28 cellular contexts compared by ENCODE assay signal in the genomic region with DNA sequence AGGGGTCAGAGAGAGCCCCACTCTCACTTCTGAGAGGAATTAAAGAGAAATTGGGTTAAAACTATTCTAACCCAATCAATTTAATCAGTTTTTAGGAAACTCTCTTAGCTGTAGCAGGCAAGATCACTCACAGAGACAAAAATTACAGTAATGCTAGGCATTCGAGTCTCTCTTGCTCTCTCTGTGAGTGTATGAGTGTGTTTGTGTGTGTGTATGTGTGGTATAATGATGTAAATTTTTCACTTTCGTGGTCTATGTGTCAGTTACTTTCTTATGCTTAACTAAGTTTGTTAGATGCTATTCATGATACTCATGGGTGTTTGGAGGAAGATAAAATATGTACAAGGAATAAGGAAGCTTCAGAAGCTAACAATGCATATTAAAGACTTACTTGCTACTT.
DNase-seq lines count a peak whose midpoint lies in the region; ATAC-seq, FAIRE-seq and TF ChIP-seq lines count a peak whose summit lies in the region.
"Had no signal": no experiment of that assay in that cellular context is flagged by ENCODE, and none has a peak within 500 bp of the region (broad histone marks: within the 10 kb centered on the region; RNA-seq: fewer than 3 reads in every experiment).

No MANE protein-coding gene starts in this region.

- DNase-seq in AG04449 (ENCODE audit: low read depth, low spot score), result peak; percentile 59
- peak; percentile 35 for DNase-seq in IMR-90
- peak; percentile 71 for DNase-seq in astrocyte (ENCODE audit: low read depth)
- DNase-seq in iris pigment epithelial cell (ENCODE audit: low read depth), result peak; percentile 52
- no peak for DNase-seq in nephron progenitor cell
- DNase-seq in activated naive CD8-positive, alpha-beta T cell treated with anti-CD3 and anti-CD28 coated beads, Interleukin-2, amount 50 U/mL, for 24 hours, result no peak
- no peak for DNase-seq in HuH-7.5 (ENCODE audit: low spot score)
- DNase-seq: 8988T; ACHN; CD4-positive, CD25-positive, alpha-beta regulatory T cell; DMS153; DND-41; HCEC 1CT; NCI-H1092 treated with DMSO at 0.1 percent for 48 hours; NCI-H1436; NCI-H187; NCI-H2081 treated with DMSO at 0.1 percent for 48 hours; NCI-H2171; NCI-H226; NCI-H510A; NCI-H69; OCI-M1; Peyer's patch; SIG-M5 had no signal

- no peaks in the 10 kb centered on the region for H3K9me1 ChIP-seq in IMR-90 (ENCODE audit: insufficient read depth, low read length)

- H3K9ac ChIP-seq in IMR-90 (ENCODE audit: low read depth, low read length) (no peak overlapping the region), astrocyte (ENCODE audit: low read length) (no peak overlapping the region)
- H3K9ac ChIP-seq: BLaER1 had no signal

- H3K27me3 Mint-ChIP-seq in astrocyte (ENCODE audit: low read depth, unreplicated experiment) (peaks cover 2% of the 10 kb centered on the region), nephron progenitor cell (ENCODE audit: low read depth, poor library complexity) (peaks cover 8% of the 10 kb centered on the region)
- no peaks in the 10 kb centered on the region for H3K27me3 Mint-ChIP-seq in activated naive CD8-positive, alpha-beta T cell treated with anti-CD3 and anti-CD28 coated beads, Interleukin-2, amount 50 U/mL, for 24 hours

- H2AFZ ChIP-seq in IMR-90 (replicated peaks; ENCODE audit: low read length, poor library complexity) (no peak overlapping the region), astrocyte (ENCODE audit: low read depth, low read length) (no peak overlapping the region)

- TF ChIP-seq RAD21 in IMR-90 (IDR thresholded peaks at IDR 0.05; ENCODE audit: low read length), result no peak

- no peak overlapping the region for H4K5ac ChIP-seq in IMR-90 (ENCODE audit: low read depth, low read length)

- H2BK5ac ChIP-seq in IMR-90 (ENCODE audit: low read depth, low read length, poor library complexity, severe bottlenecking), result no peak overlapping the region

- no peak overlapping the region for H3K27ac ChIP-seq in IMR-90 (ENCODE audit: insufficient read depth, low read length)
- H3K27ac ChIP-seq in astrocyte (ENCODE audit: low read depth, low read length), result no peak overlapping the region
- H3K27ac ChIP-seq: BLaER1, Peyer's patch, SK-N-MC had no signal

- no peak for TF ChIP-seq POLR2A in IMR-90 (IDR thresholded peaks at IDR 0.05; ENCODE audit: low read depth, low read length)

- no peak overlapping the region for H2BK20ac ChIP-seq in IMR-90 (ENCODE audit: low read depth, low read length)

- H3K4me1 Mint-ChIP-seq in astrocyte (ENCODE audit: low read depth, unreplicated experiment) (peaks cover 7% of the 10 kb centered on the region), nephron progenitor cell (no peaks in the 10 kb centered on the region)
- peaks cover 2% of the 10 kb centered on the region for H3K4me1 Mint-ChIP-seq in activated naive CD8-positive, alpha-beta T cell treated with anti-CD3 and anti-CD28 coated beads, Interleukin-2, amount 50 U/mL, for 24 hours
- H3K4me1 Mint-ChIP-seq: CD4-positive, CD25-positive, alpha-beta regulatory T cell had no signal

- H2BK120ac ChIP-seq in IMR-90 (ENCODE audit: low read depth, low read length), result no peak overlapping the region

- no peaks in the 10 kb centered on the region for H3K79me1 ChIP-seq in IMR-90 (ENCODE audit: low read depth in 1 of 2, low read length in 2 of 2)

- H2AK5ac ChIP-seq in IMR-90 (ENCODE audit: low read depth, low read length), result no peak overlapping the region

- ATAC-seq in IMR-90 (ENCODE audit: low read depth) (peak; percentile 72), GM21723 (IDR thresholded peaks at IDR 0.05; ENCODE audit: unreplicated experiment) (no peak)
- no peak for ATAC-seq in activated naive CD8-positive, alpha-beta T cell treated with anti-CD3 and anti-CD28 coated beads, Interleukin-2, amount 50 U/mL, for 24 hours

- H3K9me3 Mint-ChIP-seq in astrocyte (ENCODE audit: unreplicated experiment), result peaks cover 2% of the 10 kb centered on the region
- H3K9me3 Mint-ChIP-seq in nephron progenitor cell, result no peaks in the 10 kb centered on the region
- no peaks in the 10 kb centered on the region for H3K9me3 Mint-ChIP-seq in activated naive CD8-positive, alpha-beta T cell treated with anti-CD3 and anti-CD28 coated beads, Interleukin-2, amount 50 U/mL, for 24 hours

- H3K4me3 ChIP-seq in AG04449 (ENCODE audit: low read depth, low read length), result no peak overlapping the region
- H3K4me3 ChIP-seq in IMR-90 (ENCODE audit: insufficient read depth, low read depth, low read length), result no peak overlapping the region
- H3K4me3 ChIP-seq in astrocyte (ENCODE audit: insufficient read depth, low read depth, low read length), result no peak overlapping the region
- H3K4me3 ChIP-seq: BLaER1, Peyer's patch, SK-N-MC had no signal

- H2BK15ac ChIP-seq in IMR-90 (ENCODE audit: low read depth, low read length), result no peak overlapping the region

- no peak overlapping the region for H3K56ac ChIP-seq in IMR-90 (ENCODE audit: extremely low read depth, insufficient read depth, low read length)

- H4K20me1 ChIP-seq in IMR-90 (ENCODE audit: insufficient read depth, low read length) (no peaks in the 10 kb centered on the region), astrocyte (ENCODE audit: insufficient read depth, low read length) (no peaks in the 10 kb centered on the region)
- H4K20me1 ChIP-seq: BLaER1 had no signal

- H2AK9ac ChIP-seq in IMR-90 (replicated peaks; ENCODE audit: low read depth, low read length, poor library complexity), result no peak overlapping the region

- no peak overlapping the region for H3K23ac ChIP-seq in IMR-90 (ENCODE audit: low read depth, low read length)

- CTCF ChIA-PET in AG04449 (lab: Yijun Ruan, JAX), result interaction anchor here (1.5 kb wide), 1 partner anchor 45 kb away, joined by 4 read pairs; no protein-coding TSS in a partner anchor
- CTCF ChIA-PET in IMR-90 (lab: Yijun Ruan, JAX), result no interaction called here

- H3K4ac ChIP-seq in IMR-90 (ENCODE audit: low read depth, low read length), result no peak overlapping the region

- intact Hi-C loops in IMR-90 (cut with micrococcal nuclease), result no loop called here

- TF ChIP-seq CTCF in AG04449 (IDR thresholded peaks at IDR 0.05; ENCODE audit: insufficient read depth, low read length, missing control alignments) (no peak), IMR-90 (conservative IDR thresholded peaks at IDR 0.05; ENCODE audit: low read depth, low read length) (no peak), astrocyte (IDR thresholded peaks at IDR 0.05; ENCODE audit: insufficient read depth, low read depth, low read length) (no peak), nephron progenitor cell (IDR thresholded peaks at IDR 0.05) (no peak)

- H3K4me3 Mint-ChIP-seq in astrocyte (ENCODE audit: unreplicated experiment), result no peak overlapping the region
- H3K4me3 Mint-ChIP-seq in nephron progenitor cell, result no peak overlapping the region
- H3K4me3 Mint-ChIP-seq in activated naive CD8-positive, alpha-beta T cell treated with anti-CD3 and anti-CD28 coated beads, Interleukin-2, amount 50 U/mL, for 24 hours, result no peak overlapping the region
- H3K4me3 Mint-ChIP-seq: CD4-positive, CD25-positive, alpha-beta regulatory T cell had no signal

- WGBS in IMR-90 (ENCODE audit: extremely low coverage in 2 of 2, insufficient read length in 1 of 2), 2 experiments, result no CpG with 5 or more reads among the region's 2 CpGs

- H3K36me3 Mint-ChIP-seq in astrocyte (ENCODE audit: low read depth, unreplicated experiment) (no peaks in the 10 kb centered on the region), nephron progenitor cell (ENCODE audit: low read depth) (no peaks in the 10 kb centered on the region)
- H3K36me3 Mint-ChIP-seq in activated naive CD8-positive, alpha-beta T cell treated with anti-CD3 and anti-CD28 coated beads, Interleukin-2, amount 50 U/mL, for 24 hours (ENCODE audit: low read depth), result no peaks in the 10 kb centered on the region
- H3K36me3 Mint-ChIP-seq: CD4-positive, CD25-positive, alpha-beta regulatory T cell had no signal

- no peaks in the 10 kb centered on the region for H3K79me2 ChIP-seq in astrocyte (ENCODE audit: insufficient read depth, low read length)

- H3K27ac Mint-ChIP-seq in astrocyte (ENCODE audit: unreplicated experiment) (no peak overlapping the region), nephron progenitor cell (no peak overlapping the region)
- H3K27ac Mint-ChIP-seq in activated naive CD8-positive, alpha-beta T cell treated with anti-CD3 and anti-CD28 coated beads, Interleukin-2, amount 50 U/mL, for 24 hours, result no peak overlapping the region
- H3K27ac Mint-ChIP-seq: CD4-positive, CD25-positive, alpha-beta regulatory T cell had no signal

- in situ Hi-C loops in IMR-90 (cut with MboI; ENCODE audit: low sequenced_read_pairs), result no loop called here

- dilution Hi-C loops in IMR-90 (cut with HindIII; ENCODE audit: low sequenced_read_pairs, unreplicated experiment), result no loop called here

- H3K4me2 ChIP-seq in IMR-90 (ENCODE audit: low read depth, low read length) (no peak overlapping the region), astrocyte (ENCODE audit: low read length) (no peak overlapping the region)
- H3K4me2 ChIP-seq: BLaER1 had no signal

- POLR2A ChIA-PET in AG04449 (lab: Yijun Ruan, JAX), result no interaction called here
- POLR2A ChIA-PET in IMR-90 (lab: Charles Lee; ENCODE audit: unreplicated experiment), result interaction anchor here (0.5 kb wide), 1 partner anchor 1137 kb away, joined by 3 read pairs; no protein-coding TSS in a partner anchor

- H3K9me3 ChIP-seq in IMR-90 (ENCODE audit: control insufficient read depth, insufficient read depth, low read length), result no peaks in the 10 kb centered on the region
- H3K9me3 ChIP-seq in astrocyte (ENCODE audit: insufficient read depth, low read depth, low read length), result no peaks in the 10 kb centered on the region
- H3K9me3 ChIP-seq: BLaER1, Peyer's patch had no signal

- no peak overlapping the region for H3K14ac ChIP-seq in IMR-90 (replicated peaks; ENCODE audit: low read depth, low read length)

- no peak overlapping the region for H4K91ac ChIP-seq in IMR-90 (ENCODE audit: insufficient read depth, low read depth, low read length)

- no TSS peak for BruUV-seq in IMR-90 (replicated peaks; lab: Mats Ljungman, UMichigan)

- H4K8ac ChIP-seq in IMR-90 (ENCODE audit: low read depth in 2 of 2, low read length in 2 of 2), result no peak overlapping the region

- no peak for FAIRE-seq in astrocyte (lab: Jason Lieb, UNC)
- FAIRE-seq: H1 had no signal

- H3K18ac ChIP-seq in IMR-90 (ENCODE audit: low read depth, low read length), result no peak overlapping the region

- H3K27me3 ChIP-seq in IMR-90 (ENCODE audit: control insufficient read depth, insufficient read depth, low read length) (peaks cover 2% of the 10 kb centered on the region), astrocyte (ENCODE audit: insufficient read depth, low read length) (no peaks in the 10 kb centered on the region)
- H3K27me3 ChIP-seq: BLaER1, Peyer's patch had no signal

- H3K4me1 ChIP-seq in IMR-90 (ENCODE audit: control insufficient read depth, insufficient read depth, low read length), result 0 out of 2 replicates have a peak, but pooled peaks cover 2% of the 10 kb centered on the region
- no peaks in the 10 kb centered on the region for H3K4me1 ChIP-seq in astrocyte (ENCODE audit: insufficient read depth, low read length)
- H3K4me1 ChIP-seq: BLaER1, Peyer's patch had no signal

- H3K36me3 ChIP-seq in IMR-90 (ENCODE audit: control insufficient read depth, insufficient read depth, low read length) (no peaks in the 10 kb centered on the region), astrocyte (ENCODE audit: insufficient read depth, low read length) (no peaks in the 10 kb centered on the region)
- H3K36me3 ChIP-seq: BLaER1, Peyer's patch had no signal

TF ChIP-seq in IMR-90, 13 proteins besides CTCF, POLR2A, EP300 and RAD21 (continues in another document):
- no peak for TF ChIP-seq MXI1 (IDR thresholded peaks at IDR 0.05; ENCODE audit: borderline replicate concordance, low read depth, low read length)

Comparison
In these comparisons a context has a peak if more than half of its experiments do, and no peak if none do; other contexts are left out.
1. DNase-seq: peak in AG04449 (single experiment), IMR-90 (single experiment), astrocyte (single experiment) and iris pigment epithelial cell (single experiment); none in nephron progenitor cell (single experiment), activated naive CD8-positive, alpha-beta T cell treated with anti-CD3 and anti-CD28 coated beads, Interleukin-2, amount 50 U/mL, for 24 hours (single experiment) and HuH-7.5 (single experiment).